In the genomic region with DNA sequence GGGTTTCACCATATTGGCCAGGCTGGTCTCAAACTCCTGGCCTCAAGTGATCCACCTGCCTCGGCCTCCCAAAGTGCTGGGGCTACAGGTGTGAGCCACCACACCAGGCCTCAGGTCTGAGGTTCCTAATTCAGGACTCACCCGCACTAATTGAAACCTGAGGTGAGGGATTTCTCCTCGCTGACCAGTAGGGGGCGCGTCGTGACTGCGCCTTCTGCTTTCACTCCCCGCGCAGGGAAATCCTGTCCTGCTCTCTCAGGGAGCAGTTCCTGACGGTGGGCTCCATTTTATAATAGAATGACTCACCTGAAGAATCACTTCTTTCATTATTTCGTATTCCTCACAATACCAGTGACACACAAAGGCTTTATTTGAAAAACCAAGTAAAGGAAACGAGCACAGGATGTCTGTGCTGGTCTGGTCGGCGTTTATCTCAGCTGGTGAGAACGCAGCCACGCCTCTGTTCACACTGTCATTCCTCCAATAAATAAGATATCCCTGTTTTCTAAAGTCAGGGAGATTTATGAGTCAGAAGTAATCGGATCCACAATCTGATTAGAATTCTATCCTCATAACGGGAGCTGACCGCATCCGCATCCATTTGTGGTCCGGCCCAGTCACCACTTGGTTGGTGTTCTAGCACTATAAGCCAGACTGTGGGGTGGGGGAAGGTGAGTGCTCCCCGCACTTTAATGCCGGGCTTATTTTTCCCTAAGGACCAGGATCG, we compare ENCODE assay signal across 8 cellular contexts. TPM values are rescaled to one million over a fixed set of nuclear protein-coding genes. Genes with fewer than 3 reads are reported as not detected.
A peak's percentile ranks its signal among the peaks of the same experiment; 100 is the strongest.
DNase-seq lines count a peak whose midpoint lies in the region; ATAC-seq and TF ChIP-seq lines count a peak whose summit lies in the region.

No MANE protein-coding gene starts in this region.

- no peak overlapping the region for H3K4me3 Mint-ChIP-seq in activated T-helper 2 cell treated with anti-CD3 and anti-CD28 coated beads, Interferon-gamma antibody, Interleukin-2, Interleukin-4, amounts not matched to agents 10 μg/mL and 5 μg/mL and 100 μg/mL, durations not matched to agents 14 hours and 24 hours and 36 hours (ENCODE audit: low read depth)
- H3K4me3 Mint-ChIP-seq in natural killer cell: peak overlapping the region; percentile 80
- peak overlapping the region; percentile 52 for H3K4me3 Mint-ChIP-seq in stimulated activated effector memory CD8-positive, alpha-beta T cell treated with anti-CD3 and anti-CD28 coated beads, Interleukin-12 subunit alpha, Interleukin-12 subunit beta, amount 100 ng/mL, for 72 hours

- no peaks in the 10 kb centered on the region for H3K36me3 Mint-ChIP-seq in activated T-helper 2 cell treated with anti-CD3 and anti-CD28 coated beads, Interferon-gamma antibody, Interleukin-2, Interleukin-4, amounts not matched to agents 10 μg/mL and 5 μg/mL and 100 μg/mL, durations not matched to agents 14 hours and 24 hours and 36 hours (ENCODE audit: low read depth)
- no peaks in the 10 kb centered on the region for H3K36me3 Mint-ChIP-seq in natural killer cell
- peaks cover 7% of the 10 kb centered on the region for H3K36me3 Mint-ChIP-seq in stimulated activated effector memory CD8-positive, alpha-beta T cell treated with anti-CD3 and anti-CD28 coated beads, Interleukin-12 subunit alpha, Interleukin-12 subunit beta, amount 100 ng/mL, for 72 hours

- H3K9me3 ChIP-seq in Peyer's patch: no peaks in the 10 kb centered on the region

- H3K4me1 ChIP-seq in Peyer's patch: peaks cover 0 to 4% (median 0%) of the 10 kb centered on the region in 4 donors

- H3K27ac ChIP-seq in Peyer's patch: peak overlapping the region in 1 of 4 donors; percentile 3

- ATAC-seq in GM19455 (IDR thresholded peaks at IDR 0.05; ENCODE audit: unreplicated experiment) (peak; percentile 73), natural killer cell (peak; percentile 88 to 90 (median 90))
- ATAC-seq in stimulated activated effector memory CD8-positive, alpha-beta T cell treated with anti-CD3 and anti-CD28 coated beads, Interleukin-12 subunit alpha, Interleukin-12 subunit beta, amount 100 ng/mL, for 72 hours: peak; percentile 88

- H3K4me3 ChIP-seq in Peyer's patch (peak overlapping the region in 2 of 4 donors; percentile 28 to 37), fibroblast of pulmonary artery (replicated peaks; ENCODE audit: low read depth, low read length) (peak overlapping the region; percentile 49)

- TF ChIP-seq POLR2A in Peyer's patch (IDR thresholded peaks at IDR 0.05): no peak

- intact Hi-C loops in activated T-helper 2 cell treated with anti-CD3 and anti-CD28 coated beads, Interferon-gamma antibody, Interleukin-2, Interleukin-4, amounts not matched to agents 10 μg/mL and 5 μg/mL and 100 μg/mL, durations not matched to agents 14 hours and 24 hours and 36 hours (cut with micrococcal nuclease): loop anchor here (1.0 to 2.0 kb wide), 5 partner anchors 16 to 173 kb away; a partner anchor contains a TSS
- intact Hi-C loops in natural killer cell (cut with micrococcal nuclease): loop anchor here (1.0 to 5.0 kb wide), 4 partner anchors 40 to 186 kb away; a partner anchor contains a TSS

- H3K36me3 ChIP-seq in Peyer's patch: no peaks in the 10 kb centered on the region

- peaks cover 3% of the 10 kb centered on the region for H3K27me3 Mint-ChIP-seq in activated T-helper 2 cell treated with anti-CD3 and anti-CD28 coated beads, Interferon-gamma antibody, Interleukin-2, Interleukin-4, amounts not matched to agents 10 μg/mL and 5 μg/mL and 100 μg/mL, durations not matched to agents 14 hours and 24 hours and 36 hours (ENCODE audit: low read depth)
- peaks cover 0 to 5% of the 10 kb centered on the region in 2 donors for H3K27me3 Mint-ChIP-seq in natural killer cell (ENCODE audit: low read depth in 2 of 2)

- peak; percentile 92 for DNase-seq in CD1c-positive myeloid dendritic cell (ENCODE audit: extremely low spot score)
- DNase-seq in HS-5 (ENCODE audit: low read depth): peak; percentile 86
- peak; percentile 64 to 87 (median 84) for DNase-seq in Peyer's patch
- DNase-seq in activated T-helper 2 cell treated with anti-CD3 and anti-CD28 coated beads, Interferon-gamma antibody, Interleukin-2, Interleukin-4, amounts not matched to agents 10 μg/mL and 5 μg/mL and 100 μg/mL, durations not matched to agents 14 hours and 24 hours and 36 hours (ENCODE audit: low spot score): peak; percentile 60
- peak; percentile 93 for DNase-seq in fibroblast of pulmonary artery (ENCODE audit: low read depth)
- peak; percentile 67 for DNase-seq in natural killer cell
- DNase-seq in stimulated activated effector memory CD8-positive, alpha-beta T cell treated with anti-CD3 and anti-CD28 coated beads, Interleukin-12 subunit alpha, Interleukin-12 subunit beta, amount 100 ng/mL, for 72 hours (ENCODE audit: low spot score in 2 of 2): peak; percentile 71 to 88

- H3K9me3 Mint-ChIP-seq in activated T-helper 2 cell treated with anti-CD3 and anti-CD28 coated beads, Interferon-gamma antibody, Interleukin-2, Interleukin-4, amounts not matched to agents 10 μg/mL and 5 μg/mL and 100 μg/mL, durations not matched to agents 14 hours and 24 hours and 36 hours: no peaks in the 10 kb centered on the region
- H3K9me3 Mint-ChIP-seq in natural killer cell: no peaks in the 10 kb centered on the region
- H3K9me3 Mint-ChIP-seq in stimulated activated effector memory CD8-positive, alpha-beta T cell treated with anti-CD3 and anti-CD28 coated beads, Interleukin-12 subunit alpha, Interleukin-12 subunit beta, amount 100 ng/mL, for 72 hours: no peaks in the 10 kb centered on the region

- H3K27ac Mint-ChIP-seq in activated T-helper 2 cell treated with anti-CD3 and anti-CD28 coated beads, Interferon-gamma antibody, Interleukin-2, Interleukin-4, amounts not matched to agents 10 μg/mL and 5 μg/mL and 100 μg/mL, durations not matched to agents 14 hours and 24 hours and 36 hours: no peak overlapping the region
- H3K27ac Mint-ChIP-seq in natural killer cell: peak overlapping the region; percentile 72 to 85
- peak overlapping the region; percentile 68 for H3K27ac Mint-ChIP-seq in stimulated activated effector memory CD8-positive, alpha-beta T cell treated with anti-CD3 and anti-CD28 coated beads, Interleukin-12 subunit alpha, Interleukin-12 subunit beta, amount 100 ng/mL, for 72 hours

- H3K27me3 ChIP-seq in Peyer's patch: no peaks in the 10 kb centered on the region

- H3K4me1 Mint-ChIP-seq in activated T-helper 2 cell treated with anti-CD3 and anti-CD28 coated beads, Interferon-gamma antibody, Interleukin-2, Interleukin-4, amounts not matched to agents 10 μg/mL and 5 μg/mL and 100 μg/mL, durations not matched to agents 14 hours and 24 hours and 36 hours (ENCODE audit: low read depth): peaks cover 24% of the 10 kb centered on the region
- peaks cover 30 to 37% of the 10 kb centered on the region in 2 donors for H3K4me1 Mint-ChIP-seq in natural killer cell
- peaks cover 27% of the 10 kb centered on the region for H3K4me1 Mint-ChIP-seq in stimulated activated effector memory CD8-positive, alpha-beta T cell treated with anti-CD3 and anti-CD28 coated beads, Interleukin-12 subunit alpha, Interleukin-12 subunit beta, amount 100 ng/mL, for 72 hours

- TF ChIP-seq CTCF in Peyer's patch (IDR thresholded peaks at IDR 0.05) (peak; percentile 89 to 97 (median 92)), fibroblast of pulmonary artery (IDR thresholded peaks at IDR 0.05; ENCODE audit: low read length, missing control alignments) (peak; percentile 84), natural killer cell (IDR thresholded peaks at IDR 0.05) (peak; percentile 97)

RNA-seq across cellular contexts. Expression of a gene that starts 35.4 kb away (rescaled TPM):
- total RNA-seq in Peyer's patch (10 to 100 TPM; 14.9 to 26.4 (median 19.8) TPM), natural killer cell (1 to 10 TPM; 7.6 to 9.7 (median 8.3) TPM)
- 31.8 and 33.3 TPM in 2 replicates for total RNA-seq in activated T-helper 2 cell treated with anti-CD3 and anti-CD28 coated beads, Interferon-gamma antibody, Interleukin-2, Interleukin-4, amounts not matched to agents 10 μg/mL and 5 μg/mL and 100 μg/mL, durations not matched to agents 14 hours and 24 hours and 36 hours

RNA-seq across cellular contexts. Expression of a gene that starts 39.2 kb away (rescaled TPM):
- 10 to 100 TPM in 2 of 4 donors, 1 to 10 TPM in 2; 6.5 to 37.1 (median 10.2) TPM for total RNA-seq in Peyer's patch
- 10.2 and 11.9 TPM in 2 replicates for total RNA-seq in activated T-helper 2 cell treated with anti-CD3 and anti-CD28 coated beads, Interferon-gamma antibody, Interleukin-2, Interleukin-4, amounts not matched to agents 10 μg/mL and 5 μg/mL and 100 μg/mL, durations not matched to agents 14 hours and 24 hours and 36 hours
- 10 to 100 TPM; 12.8 to 18.2 (median 15.8) TPM for total RNA-seq in natural killer cell
